Comparison of ENCODE assay signal across 28 cellular contexts in genomic region chr22:16695261-16695660, GRCh38.
"Had no signal": no experiment of that assay in that cellular context is flagged by ENCODE, and none has a peak within 500 bp of the region (broad histone marks: within the 10 kb centered on the region; RNA-seq: fewer than 3 reads in every experiment).

No MANE protein-coding gene starts in this region.

- H3K36me3 ChIP-seq: colonic mucosa, esophagus muscularis mucosa, esophagus squamous epithelium, gastrocnemius medialis, gastroesophageal sphincter, heart left ventricle, heart right ventricle had no signal

- H3K4me3 ChIP-seq: colonic mucosa, coronary artery, dorsolateral prefrontal cortex, esophagus muscularis mucosa, esophagus squamous epithelium, gastrocnemius medialis, gastroesophageal sphincter, heart left ventricle, heart right ventricle had no signal

- H3K4me1 ChIP-seq: colonic mucosa, esophagus muscularis mucosa, esophagus squamous epithelium, foreskin keratinocyte, gastrocnemius medialis, gastroesophageal sphincter, heart left ventricle, heart right ventricle had no signal

- DNase-seq: colonic mucosa; cortex of kidney; dermis blood vessel endothelial cell; dorsolateral prefrontal cortex; effector CD4-positive, alpha-beta T cell; effector CD8-positive, alpha-beta T cell; effector memory CD4-positive, alpha-beta T cell; effector memory CD8-positive, alpha-beta T cell; endodermal cell; erythroblast; esophagus squamous epithelium; foreskin fibroblast; foreskin keratinocyte; foreskin melanocyte; gastrocnemius medialis; glutamatergic neuron; head of caudate nucleus; heart left ventricle; heart right ventricle had no signal

- H3K27ac ChIP-seq: colonic mucosa, coronary artery, dorsolateral prefrontal cortex, epithelial cell of prostate, esophagus muscularis mucosa, esophagus squamous epithelium, foreskin keratinocyte, gastrocnemius medialis, gastroesophageal sphincter, heart left ventricle, heart right ventricle had no signal

- ATAC-seq: effector memory CD8-positive, alpha-beta T cell; esophagus mucosa; foreskin keratinocyte; gastrocnemius medialis; gastroesophageal sphincter; heart left ventricle; heart right ventricle had no signal

- H3K9me3 ChIP-seq: colonic mucosa, esophagus muscularis mucosa, gastrocnemius medialis, gastroesophageal sphincter, heart left ventricle, heart right ventricle had no signal

- H3K27me3 ChIP-seq: colonic mucosa, esophagus muscularis mucosa, esophagus squamous epithelium, foreskin keratinocyte, gastrocnemius medialis, gastroesophageal sphincter, heart right ventricle had no signal

- FAIRE-seq: colon, endometrium, endothelial cell of umbilical vein, frontal cortex had no signal
